Comparison of ENCODE assay signal across 1 cellular context in genomic region chr9:97468658-97469448, GRCh38.
A peak's percentile ranks its signal among the peaks of the same experiment; 100 is the strongest.
TF ChIP-seq lines count a peak whose summit lies in the region.

No MANE protein-coding gene starts in this region.

TF ChIP-seq in GM12878, 131 proteins besides CTCF, POLR2A, EP300 and RAD21 (continued from another document and continues in another):
- TF ChIP-seq NKRF (conservative IDR thresholded peaks at IDR 0.05) (no peak), SKIL (IDR thresholded peaks at IDR 0.05; ENCODE audit: low read depth, poor library complexity, severe bottlenecking) (peak; percentile 35), POLR2AphosphoS5 (IDR thresholded peaks at IDR 0.05; ENCODE audit: low read length) (no peak), CBFB (IDR thresholded peaks at IDR 0.05; ENCODE audit: low read depth) (no peak), SMAD5 (IDR thresholded peaks at IDR 0.05; ENCODE audit: low read depth) (no peak), SUZ12 (IDR thresholded peaks at IDR 0.05; ENCODE audit: unreplicated experiment) (no peak), STAT3 (IDR thresholded peaks at IDR 0.05; ENCODE audit: low read depth, low read length) (no peak), TCF12 (IDR thresholded peaks at IDR 0.05; ENCODE audit: low read depth, low read length) (0 out of 2 replicates have a peak, but pooled peaks have one; percentile 50), FOXM1 (IDR thresholded peaks at IDR 0.05; ENCODE audit: low read depth, low read length) (peak; percentile 34; the same call in 1 of the 2 replicates), ZBTB11 (CRISPR knock-in tag; IDR thresholded peaks at IDR 0.05) (no peak), ATF2 (IDR thresholded peaks at IDR 0.05; ENCODE audit: low read length) (peak; percentile 54; the same call in 1 of the 2 replicates), SIX5 (IDR thresholded peaks at IDR 0.05; ENCODE audit: low read depth, low read length, severe bottlenecking) (no peak), WRNIP1 (IDR thresholded peaks at IDR 0.05; ENCODE audit: borderline replicate concordance, low read depth, low read length) (no peak), CBX5 (IDR thresholded peaks at IDR 0.05; ENCODE audit: low read depth) (no peak), NR2C1 (IDR thresholded peaks at IDR 0.05) (no peak), SIN3A (IDR thresholded peaks at IDR 0.05; ENCODE audit: low read depth, low read length) (no peak), FOS (IDR thresholded peaks at IDR 0.05; ENCODE audit: borderline replicate concordance, extremely low read depth, insufficient read length) (no peak), IRF4 (IDR thresholded peaks at IDR 0.05; ENCODE audit: low read depth, low read length) (peak; percentile 59), NRF1 (conservative IDR thresholded peaks at IDR 0.05; ENCODE audit: low read depth, low read length) (no peak), KAT2A (conservative IDR thresholded peaks at IDR 0.05; ENCODE audit: control insufficient read depth, low read depth, low read length) (no peak), CEBPZ (IDR thresholded peaks at IDR 0.05; ENCODE audit: low read depth, low read length) (no peak), MEF2B (IDR thresholded peaks at IDR 0.05; ENCODE audit: partially characterized antibody, poor library complexity, severe bottlenecking) (peak; percentile 83), RAD51 (IDR thresholded peaks at IDR 0.05) (no peak), PML (IDR thresholded peaks at IDR 0.05; ENCODE audit: low read length) (no peak), BACH1 (IDR thresholded peaks at IDR 0.05; ENCODE audit: borderline replicate concordance) (no peak), NR2F1 (conservative IDR thresholded peaks at IDR 0.05) (no peak), ZNF24 (IDR thresholded peaks at IDR 0.05) (no peak)
- TF ChIP-seq, protein P1, sequence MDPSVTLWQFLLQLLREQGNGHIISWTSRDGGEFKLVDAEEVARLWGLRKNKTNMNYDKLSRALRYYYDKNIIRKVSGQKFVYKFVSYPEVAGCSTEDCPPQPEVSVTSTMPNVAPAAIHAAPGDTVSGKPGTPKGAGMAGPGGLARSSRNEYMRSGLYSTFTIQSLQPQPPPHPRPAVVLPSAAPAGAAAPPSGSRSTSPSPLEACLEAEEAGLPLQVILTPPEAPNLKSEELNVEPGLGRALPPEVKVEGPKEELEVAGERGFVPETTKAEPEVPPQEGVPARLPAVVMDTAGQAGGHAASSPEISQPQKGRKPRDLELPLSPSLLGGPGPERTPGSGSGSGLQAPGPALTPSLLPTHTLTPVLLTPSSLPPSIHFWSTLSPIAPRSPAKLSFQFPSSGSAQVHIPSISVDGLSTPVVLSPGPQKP (IDR thresholded peaks at IDR 0.05; ENCODE audit: low read depth, low read length) = no peak
- TF ChIP-seq, protein P2, sequence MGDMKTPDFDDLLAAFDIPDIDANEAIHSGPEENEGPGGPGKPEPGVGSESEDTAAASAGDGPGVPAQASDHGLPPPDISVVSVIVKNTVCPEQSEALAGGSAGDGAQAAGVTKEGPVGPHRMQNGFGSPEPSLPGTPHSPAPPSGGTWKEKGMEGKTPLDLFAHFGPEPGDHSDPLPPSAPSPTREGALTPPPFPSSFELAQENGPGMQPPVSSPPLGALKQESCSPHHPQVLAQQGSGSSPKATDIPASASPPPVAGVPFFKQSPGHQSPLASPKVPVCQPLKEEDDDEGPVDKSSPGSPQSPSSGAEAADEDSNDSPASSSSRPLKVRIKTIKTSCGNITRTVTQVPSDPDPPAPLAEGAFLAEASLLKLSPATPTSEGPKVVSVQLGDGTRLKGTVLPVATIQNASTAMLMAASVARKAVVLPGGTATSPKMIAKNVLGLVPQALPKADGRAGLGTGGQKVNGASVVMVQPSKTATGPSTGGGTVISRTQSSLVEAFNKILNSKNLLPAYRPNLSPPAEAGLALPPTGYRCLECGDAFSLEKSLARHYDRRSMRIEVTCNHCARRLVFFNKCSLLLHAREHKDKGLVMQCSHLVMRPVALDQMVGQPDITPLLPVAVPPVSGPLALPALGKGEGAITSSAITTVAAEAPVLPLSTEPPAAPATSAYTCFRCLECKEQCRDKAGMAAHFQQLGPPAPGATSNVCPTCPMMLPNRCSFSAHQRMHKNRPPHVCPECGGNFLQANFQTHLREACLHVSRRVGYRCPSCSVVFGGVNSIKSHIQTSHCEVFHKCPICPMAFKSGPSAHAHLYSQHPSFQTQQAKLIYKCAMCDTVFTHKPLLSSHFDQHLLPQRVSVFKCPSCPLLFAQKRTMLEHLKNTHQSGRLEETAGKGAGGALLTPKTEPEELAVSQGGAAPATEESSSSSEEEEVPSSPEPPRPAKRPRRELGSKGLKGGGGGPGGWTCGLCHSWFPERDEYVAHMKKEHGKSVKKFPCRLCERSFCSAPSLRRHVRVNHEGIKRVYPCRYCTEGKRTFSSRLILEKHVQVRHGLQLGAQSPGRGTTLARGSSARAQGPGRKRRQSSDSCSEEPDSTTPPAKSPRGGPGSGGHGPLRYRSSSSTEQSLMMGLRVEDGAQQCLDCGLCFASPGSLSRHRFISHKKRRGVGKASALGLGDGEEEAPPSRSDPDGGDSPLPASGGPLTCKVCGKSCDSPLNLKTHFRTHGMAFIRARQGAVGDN (IDR thresholded peaks at IDR 0.05) = peak; percentile 77
- TF ChIP-seq, protein P3, sequence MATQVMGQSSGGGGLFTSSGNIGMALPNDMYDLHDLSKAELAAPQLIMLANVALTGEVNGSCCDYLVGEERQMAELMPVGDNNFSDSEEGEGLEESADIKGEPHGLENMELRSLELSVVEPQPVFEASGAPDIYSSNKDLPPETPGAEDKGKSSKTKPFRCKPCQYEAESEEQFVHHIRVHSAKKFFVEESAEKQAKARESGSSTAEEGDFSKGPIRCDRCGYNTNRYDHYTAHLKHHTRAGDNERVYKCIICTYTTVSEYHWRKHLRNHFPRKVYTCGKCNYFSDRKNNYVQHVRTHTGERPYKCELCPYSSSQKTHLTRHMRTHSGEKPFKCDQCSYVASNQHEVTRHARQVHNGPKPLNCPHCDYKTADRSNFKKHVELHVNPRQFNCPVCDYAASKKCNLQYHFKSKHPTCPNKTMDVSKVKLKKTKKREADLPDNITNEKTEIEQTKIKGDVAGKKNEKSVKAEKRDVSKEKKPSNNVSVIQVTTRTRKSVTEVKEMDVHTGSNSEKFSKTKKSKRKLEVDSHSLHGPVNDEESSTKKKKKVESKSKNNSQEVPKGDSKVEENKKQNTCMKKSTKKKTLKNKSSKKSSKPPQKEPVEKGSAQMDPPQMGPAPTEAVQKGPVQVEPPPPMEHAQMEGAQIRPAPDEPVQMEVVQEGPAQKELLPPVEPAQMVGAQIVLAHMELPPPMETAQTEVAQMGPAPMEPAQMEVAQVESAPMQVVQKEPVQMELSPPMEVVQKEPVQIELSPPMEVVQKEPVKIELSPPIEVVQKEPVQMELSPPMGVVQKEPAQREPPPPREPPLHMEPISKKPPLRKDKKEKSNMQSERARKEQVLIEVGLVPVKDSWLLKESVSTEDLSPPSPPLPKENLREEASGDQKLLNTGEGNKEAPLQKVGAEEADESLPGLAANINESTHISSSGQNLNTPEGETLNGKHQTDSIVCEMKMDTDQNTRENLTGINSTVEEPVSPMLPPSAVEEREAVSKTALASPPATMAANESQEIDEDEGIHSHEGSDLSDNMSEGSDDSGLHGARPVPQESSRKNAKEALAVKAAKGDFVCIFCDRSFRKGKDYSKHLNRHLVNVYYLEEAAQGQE (IDR thresholded peaks at IDR 0.05; ENCODE audit: low read depth, low read length) = no peak
- TF ChIP-seq, protein P4, sequence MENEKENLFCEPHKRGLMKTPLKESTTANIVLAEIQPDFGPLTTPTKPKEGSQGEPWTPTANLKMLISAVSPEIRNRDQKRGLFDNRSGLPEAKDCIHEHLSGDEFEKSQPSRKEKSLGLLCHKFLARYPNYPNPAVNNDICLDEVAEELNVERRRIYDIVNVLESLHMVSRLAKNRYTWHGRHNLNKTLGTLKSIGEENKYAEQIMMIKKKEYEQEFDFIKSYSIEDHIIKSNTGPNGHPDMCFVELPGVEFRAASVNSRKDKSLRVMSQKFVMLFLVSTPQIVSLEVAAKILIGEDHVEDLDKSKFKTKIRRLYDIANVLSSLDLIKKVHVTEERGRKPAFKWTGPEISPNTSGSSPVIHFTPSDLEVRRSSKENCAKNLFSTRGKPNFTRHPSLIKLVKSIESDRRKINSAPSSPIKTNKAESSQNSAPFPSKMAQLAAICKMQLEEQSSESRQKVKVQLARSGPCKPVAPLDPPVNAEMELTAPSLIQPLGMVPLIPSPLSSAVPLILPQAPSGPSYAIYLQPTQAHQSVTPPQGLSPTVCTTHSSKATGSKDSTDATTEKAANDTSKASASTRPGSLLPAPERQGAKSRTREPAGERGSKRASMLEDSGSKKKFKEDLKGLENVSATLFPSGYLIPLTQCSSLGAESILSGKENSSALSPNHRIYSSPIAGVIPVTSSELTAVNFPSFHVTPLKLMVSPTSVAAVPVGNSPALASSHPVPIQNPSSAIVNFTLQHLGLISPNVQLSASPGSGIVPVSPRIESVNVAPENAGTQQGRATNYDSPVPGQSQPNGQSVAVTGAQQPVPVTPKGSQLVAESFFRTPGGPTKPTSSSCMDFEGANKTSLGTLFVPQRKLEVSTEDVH (IDR thresholded peaks at IDR 0.05; ENCODE audit: low read depth, partially characterized antibody) = no peak
